12 cellular contexts compared by ENCODE assay signal in genomic region chr7:12291870-12292269, GRCh38.
DNase-seq lines count a peak whose midpoint lies in the region; ATAC-seq and TF ChIP-seq lines count a peak whose summit lies in the region.
"Had no signal": no experiment of that assay in that cellular context is flagged by ENCODE, and none has a peak within 500 bp of the region (broad histone marks: within the 10 kb centered on the region; RNA-seq: fewer than 3 reads in every experiment).

No MANE protein-coding gene starts in this region.

- H3K4me1 Mint-ChIP-seq in chondrocyte (ENCODE audit: low read depth) = no peaks in the 10 kb centered on the region

- H3K4me3 Mint-ChIP-seq in chondrocyte (ENCODE audit: unreplicated experiment) = no peak overlapping the region
- H3K4me3 Mint-ChIP-seq: CD8-positive, alpha-beta T cell had no signal

- TF ChIP-seq POLR2A in lower leg skin (IDR thresholded peaks at IDR 0.05) = no peak

- ATAC-seq in Right ventricle myocardium inferior (no peak), HG02885 (IDR thresholded peaks at IDR 0.05; ENCODE audit: poor library complexity, unreplicated experiment) (peak; percentile 78), upper lobe of right lung (no peak), HG02981 (IDR thresholded peaks at IDR 0.05; ENCODE audit: unreplicated experiment) (no peak)
- ATAC-seq: CD8-positive, alpha-beta T cell; gastroesophageal sphincter had no signal

- 87 to 89% methylated on average over 1 of the region's 1 CpG for WGBS in lower leg skin, 2 donors

- H3K36me3 ChIP-seq in cardiac muscle cell = no peaks in the 10 kb centered on the region
- H3K36me3 ChIP-seq in upper lobe of right lung = no peaks in the 10 kb centered on the region
- H3K36me3 ChIP-seq: gastroesophageal sphincter had no signal

- H3K27ac ChIP-seq in cardiac muscle cell = no peak overlapping the region
- H3K27ac ChIP-seq in upper lobe of right lung = no peak overlapping the region
- H3K27ac ChIP-seq: gastroesophageal sphincter had no signal

- intact Hi-C loops in Right ventricle myocardium inferior (cut with DNase I) = no loop called here
- intact Hi-C loops in upper lobe of right lung (cut with DNase I) = no loop called here
- intact Hi-C loops in lower leg skin (cut with DNase I; ENCODE audit: low total_unique reads) = no loop called here

- peaks cover 13% of the 10 kb centered on the region for H3K9me3 Mint-ChIP-seq in chondrocyte (ENCODE audit: low read depth)

- H3K27me3 Mint-ChIP-seq in chondrocyte (ENCODE audit: low read depth) = peaks cover 4% of the 10 kb centered on the region

- H3K4me1 ChIP-seq in cardiac muscle cell (ENCODE audit: low read depth) (no peaks in the 10 kb centered on the region), upper lobe of right lung (no peaks in the 10 kb centered on the region)
- H3K4me1 ChIP-seq: gastroesophageal sphincter had no signal

- DNase-seq in cardiac muscle cell (ENCODE audit: low read depth in 1 of 2, low spot score in 1 of 2) (no peak), Right ventricle myocardium inferior (ENCODE audit: missing footprints) (no peak), chondrocyte (ENCODE audit: low spot score) (no peak), upper lobe of right lung (no peak), lower leg skin (ENCODE audit: low spot score in 2 of 2) (no peak), Ammon's horn (ENCODE audit: low spot score) (no peak)
- DNase-seq: aorta; CD8-positive, alpha-beta T cell; Kasumi-1 had no signal

- no peaks in the 10 kb centered on the region for H3K36me3 Mint-ChIP-seq in chondrocyte (ENCODE audit: low read depth)
- H3K36me3 Mint-ChIP-seq: CD8-positive, alpha-beta T cell had no signal

- TF ChIP-seq CTCF in cardiac muscle cell (IDR thresholded peaks at IDR 0.05; ENCODE audit: low read depth, low read length) (peak; percentile 24), chondrocyte (IDR thresholded peaks at IDR 0.05) (peak; percentile 18), upper lobe of right lung (IDR thresholded peaks at IDR 0.05) (peak; percentile 20), lower leg skin (IDR thresholded peaks at IDR 0.05) (no peak)

- H3K9me3 ChIP-seq in cardiac muscle cell (ENCODE audit: low read depth) (no peaks in the 10 kb centered on the region), upper lobe of right lung (no peaks in the 10 kb centered on the region)

- H3K27ac Mint-ChIP-seq in chondrocyte (ENCODE audit: unreplicated experiment) = no peak overlapping the region
- H3K27ac Mint-ChIP-seq: CD8-positive, alpha-beta T cell had no signal

- no peak overlapping the region for H3K4me3 ChIP-seq in cardiac muscle cell
- no peak overlapping the region for H3K4me3 ChIP-seq in upper lobe of right lung
- no peak overlapping the region for H3K4me3 ChIP-seq in lower leg skin (ENCODE audit: low read depth, poor library complexity, severe bottlenecking)
- H3K4me3 ChIP-seq: gastroesophageal sphincter had no signal

- H3K27me3 ChIP-seq in cardiac muscle cell (no peaks in the 10 kb centered on the region), upper lobe of right lung (no peaks in the 10 kb centered on the region)
- H3K27me3 ChIP-seq: gastroesophageal sphincter had no signal

Comparison
In these comparisons a context has a peak if more than half of its experiments do, and no peak if none do; other contexts are left out.
1. CTCF ChIP-seq: peak in cardiac muscle cell (single experiment), chondrocyte (single experiment) and upper lobe of right lung (single experiment); none in lower leg skin (0 of 3).